In the genomic region with DNA sequence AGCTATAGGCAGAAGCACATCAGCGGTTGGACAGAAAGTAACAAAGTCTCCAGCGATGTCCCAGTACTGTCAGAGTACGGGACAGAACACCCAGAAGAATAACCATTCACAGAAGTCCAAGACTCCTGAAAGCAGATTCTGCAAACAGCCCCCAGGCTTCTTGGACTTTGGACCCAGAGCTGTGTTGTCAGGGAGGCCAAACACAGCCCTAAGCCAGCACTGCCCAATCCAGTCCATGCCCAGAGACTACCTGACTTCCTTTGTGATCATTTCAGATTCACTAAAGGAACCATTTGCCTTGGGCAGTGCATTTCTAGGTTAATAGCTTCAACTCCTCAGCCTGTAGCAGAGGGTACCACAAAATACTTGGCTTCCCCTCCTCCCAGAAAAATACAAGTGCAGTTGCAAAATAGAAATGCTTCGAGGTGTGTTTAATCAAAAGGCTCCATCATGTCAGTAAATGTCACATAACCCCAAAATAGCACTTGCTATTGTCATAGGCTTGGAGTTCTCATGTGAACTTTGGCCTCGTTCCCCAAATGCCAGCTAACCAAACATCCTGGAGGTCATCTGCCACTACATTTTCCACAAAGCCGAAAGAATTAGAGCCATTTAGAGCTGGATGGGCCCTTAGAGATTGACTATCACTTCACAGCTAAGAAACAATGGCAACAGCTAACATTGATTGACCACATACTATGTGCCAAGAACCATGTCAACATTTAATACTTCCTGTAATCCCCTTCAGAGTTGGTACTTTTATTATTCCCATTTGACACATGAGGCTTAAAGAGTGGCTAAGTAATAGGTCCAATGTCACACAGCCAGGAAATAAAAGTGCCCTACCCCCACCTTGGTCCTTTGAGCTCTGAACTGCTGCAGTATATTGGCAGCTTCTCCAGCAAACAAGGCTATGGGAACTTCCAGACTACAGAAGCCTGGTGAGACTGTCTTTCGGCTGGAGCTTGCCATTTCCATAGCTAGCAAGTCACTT, we compare ENCODE assay signal across 1 cellular context.
TF ChIP-seq lines count a peak whose summit lies in the region.

No MANE protein-coding gene starts in this region.

TF ChIP-seq in HepG2, 621 proteins besides CTCF, POLR2A, EP300 and RAD21 (continued from another document and continues in another):
- TF ChIP-seq, protein P1, sequence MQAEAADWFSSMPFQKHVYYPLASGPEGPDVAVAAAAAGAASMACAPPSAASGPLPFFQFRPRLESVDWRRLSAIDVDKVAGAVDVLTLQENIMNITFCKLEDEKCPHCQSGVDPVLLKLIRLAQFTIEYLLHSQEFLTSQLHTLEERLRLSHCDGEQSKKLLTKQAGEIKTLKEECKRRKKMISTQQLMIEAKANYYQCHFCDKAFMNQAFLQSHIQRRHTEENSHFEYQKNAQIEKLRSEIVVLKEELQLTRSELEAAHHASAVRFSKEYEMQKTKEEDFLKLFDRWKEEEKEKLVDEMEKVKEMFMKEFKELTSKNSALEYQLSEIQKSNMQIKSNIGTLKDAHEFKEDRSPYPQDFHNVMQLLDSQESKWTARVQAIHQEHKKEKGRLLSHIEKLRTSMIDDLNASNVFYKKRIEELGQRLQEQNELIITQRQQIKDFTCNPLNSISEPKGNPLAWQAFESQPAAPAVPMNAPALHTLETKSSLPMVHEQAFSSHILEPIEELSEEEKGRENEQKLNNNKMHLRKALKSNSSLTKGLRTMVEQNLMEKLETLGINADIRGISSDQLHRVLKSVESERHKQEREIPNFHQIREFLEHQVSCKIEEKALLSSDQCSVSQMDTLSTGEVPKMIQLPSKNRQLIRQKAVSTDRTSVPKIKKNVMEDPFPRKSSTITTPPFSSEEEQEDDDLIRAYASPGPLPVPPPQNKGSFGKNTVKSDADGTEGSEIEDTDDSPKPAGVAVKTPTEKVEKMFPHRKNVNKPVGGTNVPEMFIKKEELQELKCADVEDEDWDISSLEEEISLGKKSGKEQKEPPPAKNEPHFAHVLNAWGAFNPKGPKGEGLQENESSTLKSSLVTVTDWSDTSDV (CRISPR knock-in tag; IDR thresholded peaks at IDR 0.05), result no peak
- 0 out of 2 replicates have a peak, but pooled peaks have one; percentile 4 for TF ChIP-seq MEIS2 (CRISPR knock-in tag; IDR thresholded peaks at IDR 0.05)
- TF ChIP-seq ZNF260 (CRISPR knock-in tag; IDR thresholded peaks at IDR 0.05; ENCODE audit: borderline replicate concordance, low read depth), result no peak
- TF ChIP-seq ZSCAN25 (CRISPR knock-in tag; IDR thresholded peaks at IDR 0.05), result peak; percentile 38; the same call in 1 of the 2 replicates
- peak; percentile 33; the same call in 1 of the 2 replicates for TF ChIP-seq ETV5 (CRISPR knock-in tag; IDR thresholded peaks at IDR 0.05; ENCODE audit: borderline replicate concordance)
- TF ChIP-seq, protein P2, sequence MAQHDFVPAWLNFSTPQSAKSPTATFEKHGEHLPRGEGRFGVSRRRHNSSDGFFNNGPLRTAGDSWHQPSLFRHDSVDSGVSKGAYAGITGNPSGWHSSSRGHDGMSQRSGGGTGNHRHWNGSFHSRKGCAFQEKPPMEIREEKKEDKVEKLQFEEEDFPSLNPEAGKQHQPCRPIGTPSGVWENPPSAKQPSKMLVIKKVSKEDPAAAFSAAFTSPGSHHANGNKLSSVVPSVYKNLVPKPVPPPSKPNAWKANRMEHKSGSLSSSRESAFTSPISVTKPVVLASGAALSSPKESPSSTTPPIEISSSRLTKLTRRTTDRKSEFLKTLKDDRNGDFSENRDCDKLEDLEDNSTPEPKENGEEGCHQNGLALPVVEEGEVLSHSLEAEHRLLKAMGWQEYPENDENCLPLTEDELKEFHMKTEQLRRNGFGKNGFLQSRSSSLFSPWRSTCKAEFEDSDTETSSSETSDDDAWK (CRISPR knock-in tag; IDR thresholded peaks at IDR 0.05), result no peak
- peak; percentile 38 for TF ChIP-seq KDM6A (CRISPR knock-in tag; IDR thresholded peaks at IDR 0.05; ENCODE audit: low read depth)
- no peak for TF ChIP-seq MED13 (CRISPR knock-in tag; IDR thresholded peaks at IDR 0.05)
- TF ChIP-seq ZNF121 (CRISPR knock-in tag; IDR thresholded peaks at IDR 0.05), result peak; percentile 78
- TF ChIP-seq, protein P3, sequence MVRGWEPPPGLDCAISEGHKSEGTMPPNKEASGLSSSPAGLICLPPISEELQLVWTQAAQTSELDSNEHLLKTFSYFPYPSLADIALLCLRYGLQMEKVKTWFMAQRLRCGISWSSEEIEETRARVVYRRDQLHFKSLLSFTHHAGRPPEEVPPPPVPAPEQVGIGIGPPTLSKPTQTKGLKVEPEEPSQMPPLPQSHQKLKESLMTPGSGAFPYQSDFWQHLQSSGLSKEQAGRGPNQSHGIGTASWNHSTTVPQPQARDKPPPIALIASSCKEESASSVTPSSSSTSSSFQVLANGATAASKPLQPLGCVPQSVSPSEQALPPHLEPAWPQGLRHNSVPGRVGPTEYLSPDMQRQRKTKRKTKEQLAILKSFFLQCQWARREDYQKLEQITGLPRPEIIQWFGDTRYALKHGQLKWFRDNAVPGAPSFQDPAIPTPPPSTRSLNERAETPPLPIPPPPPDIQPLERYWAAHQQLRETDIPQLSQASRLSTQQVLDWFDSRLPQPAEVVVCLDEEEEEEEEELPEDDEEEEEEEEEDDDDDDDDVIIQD (CRISPR knock-in tag; IDR thresholded peaks at IDR 0.05; ENCODE audit: low read depth), result peak; percentile 29; the same call in 1 of the 2 replicates
- no peak for TF ChIP-seq ZNF468 (CRISPR knock-in tag; IDR thresholded peaks at IDR 0.05)
- TF ChIP-seq MEIS1 (CRISPR knock-in tag; IDR thresholded peaks at IDR 0.05; ENCODE audit: borderline replicate concordance), result 0 out of 2 replicates have a peak, but pooled peaks have one; percentile 16
- TF ChIP-seq TCF7L2 (IDR thresholded peaks at IDR 0.05; ENCODE audit: low read depth, low read length), result no peak
- peak; percentile 29; the same call in 1 of the 2 replicates for TF ChIP-seq ZNF614 (CRISPR knock-in tag; IDR thresholded peaks at IDR 0.05; ENCODE audit: borderline replicate concordance)
- no peak for TF ChIP-seq PAWR (CRISPR knock-in tag; IDR thresholded peaks at IDR 0.05; ENCODE audit: borderline replicate concordance)
- TF ChIP-seq, protein P4, sequence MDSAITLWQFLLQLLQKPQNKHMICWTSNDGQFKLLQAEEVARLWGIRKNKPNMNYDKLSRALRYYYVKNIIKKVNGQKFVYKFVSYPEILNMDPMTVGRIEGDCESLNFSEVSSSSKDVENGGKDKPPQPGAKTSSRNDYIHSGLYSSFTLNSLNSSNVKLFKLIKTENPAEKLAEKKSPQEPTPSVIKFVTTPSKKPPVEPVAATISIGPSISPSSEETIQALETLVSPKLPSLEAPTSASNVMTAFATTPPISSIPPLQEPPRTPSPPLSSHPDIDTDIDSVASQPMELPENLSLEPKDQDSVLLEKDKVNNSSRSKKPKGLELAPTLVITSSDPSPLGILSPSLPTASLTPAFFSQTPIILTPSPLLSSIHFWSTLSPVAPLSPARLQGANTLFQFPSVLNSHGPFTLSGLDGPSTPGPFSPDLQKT (CRISPR knock-in tag; IDR thresholded peaks at IDR 0.05; ENCODE audit: borderline replicate concordance), result no peak
- no peak for TF ChIP-seq ZNF143 (CRISPR knock-in tag; IDR thresholded peaks at IDR 0.05)
- TF ChIP-seq, protein P5, sequence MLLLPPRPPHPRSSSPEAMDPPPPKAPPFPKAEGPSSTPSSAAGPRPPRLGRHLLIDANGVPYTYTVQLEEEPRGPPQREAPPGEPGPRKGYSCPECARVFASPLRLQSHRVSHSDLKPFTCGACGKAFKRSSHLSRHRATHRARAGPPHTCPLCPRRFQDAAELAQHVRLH (CRISPR knock-in tag; IDR thresholded peaks at IDR 0.05; ENCODE audit: borderline replicate concordance, low read depth), result no peak
- peak; percentile 33; the same call in 1 of the 2 replicates for TF ChIP-seq ISL2 (CRISPR knock-in tag; IDR thresholded peaks at IDR 0.05)
- no peak for TF ChIP-seq THYN1 (CRISPR knock-in tag; IDR thresholded peaks at IDR 0.05; ENCODE audit: borderline replicate concordance, low read depth)
- TF ChIP-seq, protein P6, sequence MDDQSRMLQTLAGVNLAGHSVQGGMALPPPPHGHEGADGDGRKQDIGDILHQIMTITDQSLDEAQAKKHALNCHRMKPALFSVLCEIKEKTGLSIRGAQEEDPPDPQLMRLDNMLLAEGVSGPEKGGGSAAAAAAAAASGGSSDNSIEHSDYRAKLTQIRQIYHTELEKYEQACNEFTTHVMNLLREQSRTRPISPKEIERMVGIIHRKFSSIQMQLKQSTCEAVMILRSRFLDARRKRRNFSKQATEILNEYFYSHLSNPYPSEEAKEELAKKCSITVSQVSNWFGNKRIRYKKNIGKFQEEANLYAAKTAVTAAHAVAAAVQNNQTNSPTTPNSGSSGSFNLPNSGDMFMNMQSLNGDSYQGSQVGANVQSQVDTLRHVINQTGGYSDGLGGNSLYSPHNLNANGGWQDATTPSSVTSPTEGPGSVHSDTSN (CRISPR knock-in tag; IDR thresholded peaks at IDR 0.05; ENCODE audit: borderline replicate concordance), result no peak
- TF ChIP-seq ZC3H4 (CRISPR knock-in tag; IDR thresholded peaks at IDR 0.05; ENCODE audit: borderline replicate concordance), result no peak
- TF ChIP-seq, protein P7, sequence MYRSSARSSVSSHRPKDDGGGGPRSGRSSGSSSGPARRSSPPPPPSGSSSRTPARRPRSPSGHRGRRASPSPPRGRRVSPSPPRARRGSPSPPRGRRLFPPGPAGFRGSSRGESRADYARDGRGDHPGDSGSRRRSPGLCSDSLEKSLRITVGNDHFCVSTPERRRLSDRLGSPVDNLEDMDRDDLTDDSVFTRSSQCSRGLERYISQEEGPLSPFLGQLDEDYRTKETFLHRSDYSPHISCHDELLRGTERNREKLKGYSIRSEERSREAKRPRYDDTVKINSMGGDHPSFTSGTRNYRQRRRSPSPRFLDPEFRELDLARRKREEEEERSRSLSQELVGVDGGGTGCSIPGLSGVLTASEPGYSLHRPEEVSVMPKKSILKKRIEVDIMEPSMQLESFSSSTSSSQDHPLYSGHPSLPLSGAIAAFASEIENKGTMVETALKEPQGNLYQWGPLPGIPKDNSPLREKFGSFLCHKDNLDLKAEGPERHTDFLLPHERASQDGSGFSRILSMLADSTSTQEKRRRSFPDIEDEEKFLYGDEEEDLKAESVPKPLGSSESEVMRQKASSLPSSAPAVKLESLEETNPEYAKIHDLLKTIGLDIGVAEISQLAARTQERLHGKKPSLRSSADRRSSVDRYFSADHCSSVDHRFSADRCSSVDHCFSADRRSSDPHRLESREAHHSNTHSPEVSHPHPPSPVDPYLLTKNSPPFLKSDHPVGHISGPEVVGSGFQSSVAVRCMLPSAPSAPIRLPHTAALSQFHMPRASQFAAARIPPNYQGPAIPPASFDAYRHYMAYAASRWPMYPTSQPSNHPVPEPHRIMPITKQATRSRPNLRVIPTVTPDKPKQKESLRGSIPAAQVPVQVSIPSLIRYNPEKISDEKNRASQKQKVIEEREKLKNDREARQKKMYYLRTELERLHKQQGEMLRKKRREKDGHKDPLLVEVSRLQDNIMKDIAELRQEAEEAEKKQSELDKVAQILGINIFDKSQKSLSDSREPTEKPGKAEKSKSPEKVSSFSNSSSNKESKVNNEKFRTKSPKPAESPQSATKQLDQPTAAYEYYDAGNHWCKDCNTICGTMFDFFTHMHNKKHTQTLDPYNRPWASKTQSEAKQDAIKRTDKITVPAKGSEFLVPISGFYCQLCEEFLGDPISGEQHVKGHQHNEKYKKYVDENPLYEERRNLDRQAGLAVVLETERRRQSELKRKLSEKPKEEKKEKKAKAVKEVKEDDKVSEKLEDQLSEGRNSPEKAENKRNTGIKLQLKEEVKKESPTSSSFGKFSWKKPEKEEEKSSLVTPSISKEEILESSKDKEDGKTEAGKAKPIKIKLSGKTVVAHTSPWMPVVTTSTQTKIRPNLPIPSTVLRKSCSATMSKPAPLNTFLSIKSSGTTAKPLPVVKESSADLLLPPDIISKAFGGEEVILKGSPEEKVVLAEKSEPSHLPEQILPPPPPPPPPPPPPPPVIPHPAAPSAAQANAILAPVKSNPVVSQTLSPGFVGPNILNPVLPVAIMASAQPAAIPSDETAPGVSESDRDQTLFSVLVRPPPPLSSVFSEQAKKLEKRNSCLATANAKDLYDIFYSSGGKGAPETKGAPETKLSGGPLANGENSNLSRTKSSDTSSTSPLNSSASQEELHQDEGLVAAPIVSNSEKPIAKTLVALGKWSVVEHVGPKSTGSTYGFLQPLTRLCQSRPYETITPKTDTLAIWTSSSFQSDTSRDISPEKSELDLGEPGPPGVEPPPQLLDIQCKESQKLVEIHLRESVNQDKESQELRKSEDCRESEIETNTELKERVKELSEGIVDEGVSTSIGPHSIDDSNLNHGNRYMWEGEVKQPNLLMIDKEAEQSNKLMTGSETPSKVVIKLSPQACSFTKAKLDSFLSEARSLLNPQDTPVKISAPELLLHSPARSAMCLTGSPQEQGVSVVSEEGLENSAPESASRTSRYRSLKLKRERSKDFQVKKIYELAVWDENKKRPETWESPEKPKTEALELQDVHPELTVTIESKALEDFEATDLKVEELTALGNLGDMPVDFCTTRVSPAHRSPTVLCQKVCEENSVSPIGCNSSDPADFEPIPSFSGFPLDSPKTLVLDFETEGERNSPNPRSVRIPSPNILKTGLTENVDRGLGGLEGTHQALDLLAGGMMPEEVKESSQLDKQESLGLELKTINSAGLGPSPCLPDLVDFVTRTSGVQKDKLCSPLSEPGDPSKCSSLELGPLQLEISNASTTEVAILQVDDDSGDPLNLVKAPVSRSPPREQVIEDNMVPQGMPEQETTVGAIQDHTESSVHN (CRISPR knock-in tag; IDR thresholded peaks at IDR 0.05), result no peak
- TF ChIP-seq CBFB (CRISPR knock-in tag; IDR thresholded peaks at IDR 0.05), result no peak
- TF ChIP-seq ZNF138 (CRISPR knock-in tag; IDR thresholded peaks at IDR 0.05; ENCODE audit: low read depth), result no peak
- TF ChIP-seq, protein P8, sequence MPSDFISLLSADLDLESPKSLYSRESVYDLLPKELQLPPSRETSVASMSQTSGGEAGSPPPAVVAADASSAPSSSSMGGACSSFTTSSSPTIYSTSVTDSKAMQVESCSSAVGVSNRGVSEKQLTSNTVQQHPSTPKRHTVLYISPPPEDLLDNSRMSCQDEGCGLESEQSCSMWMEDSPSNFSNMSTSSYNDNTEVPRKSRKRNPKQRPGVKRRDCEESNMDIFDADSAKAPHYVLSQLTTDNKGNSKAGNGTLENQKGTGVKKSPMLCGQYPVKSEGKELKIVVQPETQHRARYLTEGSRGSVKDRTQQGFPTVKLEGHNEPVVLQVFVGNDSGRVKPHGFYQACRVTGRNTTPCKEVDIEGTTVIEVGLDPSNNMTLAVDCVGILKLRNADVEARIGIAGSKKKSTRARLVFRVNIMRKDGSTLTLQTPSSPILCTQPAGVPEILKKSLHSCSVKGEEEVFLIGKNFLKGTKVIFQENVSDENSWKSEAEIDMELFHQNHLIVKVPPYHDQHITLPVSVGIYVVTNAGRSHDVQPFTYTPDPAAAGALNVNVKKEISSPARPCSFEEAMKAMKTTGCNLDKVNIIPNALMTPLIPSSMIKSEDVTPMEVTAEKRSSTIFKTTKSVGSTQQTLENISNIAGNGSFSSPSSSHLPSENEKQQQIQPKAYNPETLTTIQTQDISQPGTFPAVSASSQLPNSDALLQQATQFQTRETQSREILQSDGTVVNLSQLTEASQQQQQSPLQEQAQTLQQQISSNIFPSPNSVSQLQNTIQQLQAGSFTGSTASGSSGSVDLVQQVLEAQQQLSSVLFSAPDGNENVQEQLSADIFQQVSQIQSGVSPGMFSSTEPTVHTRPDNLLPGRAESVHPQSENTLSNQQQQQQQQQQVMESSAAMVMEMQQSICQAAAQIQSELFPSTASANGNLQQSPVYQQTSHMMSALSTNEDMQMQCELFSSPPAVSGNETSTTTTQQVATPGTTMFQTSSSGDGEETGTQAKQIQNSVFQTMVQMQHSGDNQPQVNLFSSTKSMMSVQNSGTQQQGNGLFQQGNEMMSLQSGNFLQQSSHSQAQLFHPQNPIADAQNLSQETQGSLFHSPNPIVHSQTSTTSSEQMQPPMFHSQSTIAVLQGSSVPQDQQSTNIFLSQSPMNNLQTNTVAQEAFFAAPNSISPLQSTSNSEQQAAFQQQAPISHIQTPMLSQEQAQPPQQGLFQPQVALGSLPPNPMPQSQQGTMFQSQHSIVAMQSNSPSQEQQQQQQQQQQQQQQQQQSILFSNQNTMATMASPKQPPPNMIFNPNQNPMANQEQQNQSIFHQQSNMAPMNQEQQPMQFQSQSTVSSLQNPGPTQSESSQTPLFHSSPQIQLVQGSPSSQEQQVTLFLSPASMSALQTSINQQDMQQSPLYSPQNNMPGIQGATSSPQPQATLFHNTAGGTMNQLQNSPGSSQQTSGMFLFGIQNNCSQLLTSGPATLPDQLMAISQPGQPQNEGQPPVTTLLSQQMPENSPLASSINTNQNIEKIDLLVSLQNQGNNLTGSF (CRISPR knock-in tag; IDR thresholded peaks at IDR 0.05), result no peak
